2 cellular contexts compared by ENCODE assay signal in the genomic region with DNA sequence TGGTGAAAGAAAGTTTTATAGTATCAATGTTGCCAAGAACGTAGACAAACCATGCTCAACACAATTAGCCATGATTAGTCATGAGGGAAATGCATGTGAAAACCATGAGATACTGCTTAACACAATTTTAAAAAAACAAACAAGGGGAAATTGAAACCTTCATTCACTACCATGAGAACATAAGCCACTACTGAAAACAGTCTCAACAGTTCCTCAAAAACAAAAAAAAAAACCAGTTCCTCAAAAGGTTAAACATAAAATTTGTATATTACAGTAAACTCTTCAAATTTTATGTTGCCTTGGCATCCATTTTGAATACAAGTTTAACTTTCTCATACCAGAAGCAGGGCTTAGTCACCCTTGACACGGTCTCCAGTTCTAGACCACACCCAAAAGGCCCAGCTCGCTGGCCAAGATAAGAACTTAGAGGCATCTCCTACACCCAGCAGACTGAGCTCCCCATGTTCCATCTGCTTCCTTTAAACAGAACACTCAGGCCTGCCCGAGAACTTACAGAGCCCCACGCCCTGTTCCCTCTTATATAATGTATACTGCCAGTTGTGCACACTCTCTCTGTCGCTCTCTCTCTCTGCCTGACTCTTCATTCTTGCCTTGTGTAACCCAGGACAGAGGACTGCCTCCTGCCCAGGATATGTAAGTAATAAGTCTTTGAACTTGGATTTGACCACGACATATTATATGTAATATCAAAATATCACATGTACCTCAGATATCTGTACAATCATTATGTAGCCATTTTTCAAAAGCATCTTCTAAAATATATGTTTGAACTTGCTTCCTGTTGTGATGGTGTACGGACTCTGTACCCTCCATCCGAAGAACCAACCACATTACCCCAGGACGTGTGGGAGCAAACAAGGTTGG.
TF ChIP-seq lines count a peak whose summit lies in the region.

No MANE protein-coding gene starts in this region.

TF ChIP-seq in K562, 482 proteins besides CTCF, POLR2A, EP300 and RAD21 (continued from another document and continues in another):
- TF ChIP-seq HNRNPL (IDR thresholded peaks at IDR 0.05; ENCODE audit: low read depth, low read length) (no peak), TCF3 (CRISPR knock-in tag; IDR thresholded peaks at IDR 0.05) (peak; percentile 90), SMAD1 (IDR thresholded peaks at IDR 0.05; ENCODE audit: low read depth, low read length, partially characterized antibody) (no peak), ZNF184 (CRISPR knock-in tag; IDR thresholded peaks at IDR 0.05) (no peak), TAF9B (IDR thresholded peaks at IDR 0.05; ENCODE audit: partially characterized antibody) (peak; percentile 37), GABPB1 (CRISPR knock-in tag; IDR thresholded peaks at IDR 0.05) (0 out of 2 replicates have a peak, but pooled peaks have one; percentile 42), ZBTB17 (CRISPR knock-in tag; IDR thresholded peaks at IDR 0.05) (no peak), ZNF699 (CRISPR knock-in tag; IDR thresholded peaks at IDR 0.05; ENCODE audit: insufficient replicate concordance) (no peak)
- TF ChIP-seq, protein P1, sequence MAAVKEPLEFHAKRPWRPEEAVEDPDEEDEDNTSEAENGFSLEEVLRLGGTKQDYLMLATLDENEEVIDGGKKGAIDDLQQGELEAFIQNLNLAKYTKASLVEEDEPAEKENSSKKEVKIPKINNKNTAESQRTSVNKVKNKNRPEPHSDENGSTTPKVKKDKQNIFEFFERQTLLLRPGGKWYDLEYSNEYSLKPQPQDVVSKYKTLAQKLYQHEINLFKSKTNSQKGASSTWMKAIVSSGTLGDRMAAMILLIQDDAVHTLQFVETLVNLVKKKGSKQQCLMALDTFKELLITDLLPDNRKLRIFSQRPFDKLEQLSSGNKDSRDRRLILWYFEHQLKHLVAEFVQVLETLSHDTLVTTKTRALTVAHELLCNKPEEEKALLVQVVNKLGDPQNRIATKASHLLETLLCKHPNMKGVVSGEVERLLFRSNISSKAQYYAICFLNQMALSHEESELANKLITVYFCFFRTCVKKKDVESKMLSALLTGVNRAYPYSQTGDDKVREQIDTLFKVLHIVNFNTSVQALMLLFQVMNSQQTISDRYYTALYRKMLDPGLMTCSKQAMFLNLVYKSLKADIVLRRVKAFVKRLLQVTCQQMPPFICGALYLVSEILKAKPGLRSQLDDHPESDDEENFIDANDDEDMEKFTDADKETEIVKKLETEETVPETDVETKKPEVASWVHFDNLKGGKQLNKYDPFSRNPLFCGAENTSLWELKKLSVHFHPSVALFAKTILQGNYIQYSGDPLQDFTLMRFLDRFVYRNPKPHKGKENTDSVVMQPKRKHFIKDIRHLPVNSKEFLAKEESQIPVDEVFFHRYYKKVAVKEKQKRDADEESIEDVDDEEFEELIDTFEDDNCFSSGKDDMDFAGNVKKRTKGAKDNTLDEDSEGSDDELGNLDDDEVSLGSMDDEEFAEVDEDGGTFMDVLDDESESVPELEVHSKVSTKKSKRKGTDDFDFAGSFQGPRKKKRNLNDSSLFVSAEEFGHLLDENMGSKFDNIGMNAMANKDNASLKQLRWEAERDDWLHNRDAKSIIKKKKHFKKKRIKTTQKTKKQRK (IDR thresholded peaks at IDR 0.05; ENCODE audit: borderline replicate concordance, low read depth, low read length) = no peak
- TF ChIP-seq, protein P2, sequence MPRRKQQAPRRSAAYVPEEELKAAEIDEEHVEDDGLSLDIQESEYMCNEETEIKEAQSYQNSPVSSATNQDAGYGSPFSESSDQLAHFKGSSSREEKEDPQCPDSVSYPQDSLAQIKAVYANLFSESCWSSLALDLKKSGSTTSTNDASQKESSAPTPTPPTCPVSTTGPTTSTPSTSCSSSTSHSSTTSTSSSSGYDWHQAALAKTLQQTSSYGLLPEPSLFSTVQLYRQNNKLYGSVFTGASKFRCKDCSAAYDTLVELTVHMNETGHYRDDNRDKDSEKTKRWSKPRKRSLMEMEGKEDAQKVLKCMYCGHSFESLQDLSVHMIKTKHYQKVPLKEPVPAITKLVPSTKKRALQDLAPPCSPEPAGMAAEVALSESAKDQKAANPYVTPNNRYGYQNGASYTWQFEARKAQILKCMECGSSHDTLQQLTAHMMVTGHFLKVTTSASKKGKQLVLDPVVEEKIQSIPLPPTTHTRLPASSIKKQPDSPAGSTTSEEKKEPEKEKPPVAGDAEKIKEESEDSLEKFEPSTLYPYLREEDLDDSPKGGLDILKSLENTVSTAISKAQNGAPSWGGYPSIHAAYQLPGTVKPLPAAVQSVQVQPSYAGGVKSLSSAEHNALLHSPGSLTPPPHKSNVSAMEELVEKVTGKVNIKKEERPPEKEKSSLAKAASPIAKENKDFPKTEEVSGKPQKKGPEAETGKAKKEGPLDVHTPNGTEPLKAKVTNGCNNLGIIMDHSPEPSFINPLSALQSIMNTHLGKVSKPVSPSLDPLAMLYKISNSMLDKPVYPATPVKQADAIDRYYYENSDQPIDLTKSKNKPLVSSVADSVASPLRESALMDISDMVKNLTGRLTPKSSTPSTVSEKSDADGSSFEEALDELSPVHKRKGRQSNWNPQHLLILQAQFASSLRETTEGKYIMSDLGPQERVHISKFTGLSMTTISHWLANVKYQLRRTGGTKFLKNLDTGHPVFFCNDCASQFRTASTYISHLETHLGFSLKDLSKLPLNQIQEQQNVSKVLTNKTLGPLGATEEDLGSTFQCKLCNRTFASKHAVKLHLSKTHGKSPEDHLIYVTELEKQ (CRISPR knock-in tag; IDR thresholded peaks at IDR 0.05) = no peak
- TF ChIP-seq, protein P3, sequence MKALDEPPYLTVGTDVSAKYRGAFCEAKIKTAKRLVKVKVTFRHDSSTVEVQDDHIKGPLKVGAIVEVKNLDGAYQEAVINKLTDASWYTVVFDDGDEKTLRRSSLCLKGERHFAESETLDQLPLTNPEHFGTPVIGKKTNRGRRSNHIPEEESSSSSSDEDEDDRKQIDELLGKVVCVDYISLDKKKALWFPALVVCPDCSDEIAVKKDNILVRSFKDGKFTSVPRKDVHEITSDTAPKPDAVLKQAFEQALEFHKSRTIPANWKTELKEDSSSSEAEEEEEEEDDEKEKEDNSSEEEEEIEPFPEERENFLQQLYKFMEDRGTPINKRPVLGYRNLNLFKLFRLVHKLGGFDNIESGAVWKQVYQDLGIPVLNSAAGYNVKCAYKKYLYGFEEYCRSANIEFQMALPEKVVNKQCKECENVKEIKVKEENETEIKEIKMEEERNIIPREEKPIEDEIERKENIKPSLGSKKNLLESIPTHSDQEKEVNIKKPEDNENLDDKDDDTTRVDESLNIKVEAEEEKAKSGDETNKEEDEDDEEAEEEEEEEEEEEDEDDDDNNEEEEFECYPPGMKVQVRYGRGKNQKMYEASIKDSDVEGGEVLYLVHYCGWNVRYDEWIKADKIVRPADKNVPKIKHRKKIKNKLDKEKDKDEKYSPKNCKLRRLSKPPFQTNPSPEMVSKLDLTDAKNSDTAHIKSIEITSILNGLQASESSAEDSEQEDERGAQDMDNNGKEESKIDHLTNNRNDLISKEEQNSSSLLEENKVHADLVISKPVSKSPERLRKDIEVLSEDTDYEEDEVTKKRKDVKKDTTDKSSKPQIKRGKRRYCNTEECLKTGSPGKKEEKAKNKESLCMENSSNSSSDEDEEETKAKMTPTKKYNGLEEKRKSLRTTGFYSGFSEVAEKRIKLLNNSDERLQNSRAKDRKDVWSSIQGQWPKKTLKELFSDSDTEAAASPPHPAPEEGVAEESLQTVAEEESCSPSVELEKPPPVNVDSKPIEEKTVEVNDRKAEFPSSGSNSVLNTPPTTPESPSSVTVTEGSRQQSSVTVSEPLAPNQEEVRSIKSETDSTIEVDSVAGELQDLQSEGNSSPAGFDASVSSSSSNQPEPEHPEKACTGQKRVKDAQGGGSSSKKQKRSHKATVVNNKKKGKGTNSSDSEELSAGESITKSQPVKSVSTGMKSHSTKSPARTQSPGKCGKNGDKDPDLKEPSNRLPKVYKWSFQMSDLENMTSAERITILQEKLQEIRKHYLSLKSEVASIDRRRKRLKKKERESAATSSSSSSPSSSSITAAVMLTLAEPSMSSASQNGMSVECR (CRISPR knock-in tag; IDR thresholded peaks at IDR 0.05) = no peak

TF ChIP-seq in HepG2, 621 proteins besides CTCF, POLR2A, EP300 and RAD21 (continued from another document):
- peak; percentile 52; the same call in 1 of the 2 replicates for TF ChIP-seq NCOR1 (IDR thresholded peaks at IDR 0.05; ENCODE audit: borderline replicate concordance, low read length)
- 0 out of 2 replicates have a peak, but pooled peaks have one; percentile 27 for TF ChIP-seq ZBTB38 (CRISPR knock-in tag; IDR thresholded peaks at IDR 0.05)
- 0 out of 2 replicates have a peak, but pooled peaks have one; percentile 4 for TF ChIP-seq ELF3 (CRISPR knock-in tag; IDR thresholded peaks at IDR 0.05)
- TF ChIP-seq SRSF9 (IDR thresholded peaks at IDR 0.05; ENCODE audit: borderline replicate concordance, insufficient read depth, low read depth, low read length, poor library complexity, severe bottlenecking) = no peak
- no peak for TF ChIP-seq SALL2 (CRISPR knock-in tag; IDR thresholded peaks at IDR 0.05)
- TF ChIP-seq, protein P4, sequence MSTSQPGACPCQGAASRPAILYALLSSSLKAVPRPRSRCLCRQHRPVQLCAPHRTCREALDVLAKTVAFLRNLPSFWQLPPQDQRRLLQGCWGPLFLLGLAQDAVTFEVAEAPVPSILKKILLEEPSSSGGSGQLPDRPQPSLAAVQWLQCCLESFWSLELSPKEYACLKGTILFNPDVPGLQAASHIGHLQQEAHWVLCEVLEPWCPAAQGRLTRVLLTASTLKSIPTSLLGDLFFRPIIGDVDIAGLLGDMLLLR (CRISPR knock-in tag; IDR thresholded peaks at IDR 0.05) = no peak
- peak; percentile 51; the same call in 1 of the 2 replicates for TF ChIP-seq SALL1 (CRISPR knock-in tag; IDR thresholded peaks at IDR 0.05)
